8 cellular contexts compared by ENCODE assay signal in genomic region chr3:172710709-172711456, GRCh38. TPM values are rescaled to one million over a fixed set of nuclear protein-coding genes. Genes with fewer than 3 reads are reported as not detected.
DNase-seq lines count a peak whose midpoint lies in the region; ATAC-seq, FAIRE-seq and TF ChIP-seq lines count a peak whose summit lies in the region.

Gene NCEH1, minus strand, starts transcription at chr3:172711067. Its CDS starts 83 bp downstream, at chr3:172710984.

- H3K9ac ChIP-seq in BLaER1 (peak within 1 kb of the TSS; percentile 75), colonic mucosa (ENCODE audit: low read depth in 2 of 2, low read length in 2 of 2) (peak within 1 kb of the TSS; percentile 69 to 88)

- H3K4me1 ChIP-seq in BLaER1 (peaks cover 21% of the 10 kb centered on the region), colonic mucosa (no peaks in the 10 kb centered on the region)

- intact Hi-C loops in colonic mucosa (cut with DNase I): no loop called here

- H3K27ac ChIP-seq in BLaER1 (peak within 1 kb of the TSS; percentile 57; the same call in 1 of the 2 replicates), colonic mucosa (peak within 1 kb of the TSS; percentile 88), layer of hippocampus (ENCODE audit: low read depth, low read length) (peak within 1 kb of the TSS; percentile 78)

- no peaks in the 10 kb centered on the region for H3K36me3 ChIP-seq in BLaER1
- no peaks in the 10 kb centered on the region for H3K36me3 ChIP-seq in colonic mucosa

- H3K9me3 ChIP-seq in BLaER1: no peaks in the 10 kb centered on the region
- no peaks in the 10 kb centered on the region for H3K9me3 ChIP-seq in colonic mucosa

- peak within 1 kb of the TSS; percentile 90 for H3K4me2 ChIP-seq in BLaER1

- H3K4me3 ChIP-seq in BLaER1: peak within 1 kb of the TSS; percentile 84
- peak within 1 kb of the TSS; percentile 74 for H3K4me3 ChIP-seq in colonic mucosa

- FAIRE-seq in GM19239 (lab: Jason Lieb, UNC): peak; percentile 95

- peak; percentile 100 for ATAC-seq in HG03457 (IDR thresholded peaks at IDR 0.05; ENCODE audit: unreplicated experiment)

- TF ChIP-seq CTCF in colonic mucosa (IDR thresholded peaks at IDR 0.05): peak; percentile 84

- H4K20me1 ChIP-seq in BLaER1: no peaks in the 10 kb centered on the region

- DNase-seq in GM19239 (ENCODE audit: insufficient read length, low spot score): peak; percentile 80
- DNase-seq in NCI-H524 (lab: John Stamatoyannopoulos, UW): peak; percentile 96 to 99
- DNase-seq in activated CD4-positive, alpha-beta T cell treated with anti-CD3 and anti-CD28 coated beads for 48 hours: peak; percentile 84
- peak; percentile 94 for DNase-seq in colonic mucosa
- peak; percentile 83 for DNase-seq in stimulated activated CD4-positive, alpha-beta T cell treated with anti-CD3 and anti-CD28 coated beads, Interleukin-1b, Interleukin-23, amount 100 ng/mL, for 48 hours

- H3K27me3 ChIP-seq in BLaER1 (no peaks in the 10 kb centered on the region), colonic mucosa (no peaks in the 10 kb centered on the region), layer of hippocampus (ENCODE audit: control insufficient read depth, insufficient read depth, low read length) (no peaks in the 10 kb centered on the region)

RNA-seq across cellular contexts. Expression of gene NCEH1, which starts in this region (rescaled TPM):
- total RNA-seq in colonic mucosa: 10 to 100 TPM; 36.1 to 42.2 TPM

Comparison
In these comparisons a context has a peak if more than half of its experiments do, and no peak if none do; other contexts are left out.
1. Peak in every context shown above with its lines: DNase-seq, ATAC-seq, H3K4me3 ChIP-seq and H3K27ac ChIP-seq.